In the genomic region with DNA sequence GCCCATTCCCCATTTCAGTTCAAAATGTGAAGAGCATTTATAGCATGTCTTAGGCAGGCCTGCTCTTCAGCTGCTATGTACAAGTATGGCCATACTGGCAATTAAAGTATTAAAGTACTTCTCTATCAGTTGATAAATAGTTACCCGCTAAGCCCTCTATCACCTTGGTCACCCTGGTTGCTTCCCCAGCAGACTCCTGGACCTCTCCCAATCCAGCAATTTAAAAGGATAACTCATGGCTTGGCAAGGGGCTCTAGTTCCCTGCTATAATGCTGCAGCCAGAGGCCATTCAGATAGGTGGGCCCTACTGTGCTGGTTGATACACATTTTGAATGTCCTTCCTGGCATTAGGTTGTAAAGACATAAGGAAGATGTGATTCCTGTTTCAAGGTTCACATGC, we compare ENCODE assay signal across 10 cellular contexts. TPM values are rescaled to one million over a fixed set of nuclear protein-coding genes. Genes with fewer than 3 reads are reported as not detected.
"Had no signal": no experiment of that assay in that cellular context is flagged by ENCODE, and none has a peak within 500 bp of the region (broad histone marks: within the 10 kb centered on the region; RNA-seq: fewer than 3 reads in every experiment).

No MANE protein-coding gene starts in this region.

- H3K9me3 ChIP-seq: HAP-1 had no signal

- ATAC-seq: HCT116, HepG2 had no signal

- H3K27ac ChIP-seq: HL-60 had no signal

- H3K4me1 ChIP-seq: HAP-1 had no signal

- DNase-seq: GOT3, H7, HFFc6 had no signal

- H3K4me3 ChIP-seq: HAP-1 had no signal

- H3K27me3 Mint-ChIP-seq: IgD-negative memory B cell had no signal

- H3K9me3 Mint-ChIP-seq: HFFc6, IgD-negative memory B cell had no signal

- H3K27ac Mint-ChIP-seq: HFFc6, IgD-negative memory B cell had no signal

- H3K36me3 ChIP-seq: HAP-1 had no signal

- H3K4me3 Mint-ChIP-seq: HFFc6, IgD-negative memory B cell had no signal

RNA-seq across cellular contexts. Expression of gene GJB7, which starts 22.5 kb away (rescaled TPM):
- total RNA-seq: H4, HepG2, HFFc6, HT1080 had no signal
- polyA plus RNA-seq: HepG2, IgD-negative memory B cell had no signal

RNA-seq across cellular contexts. Expression of gene CFAP206, which starts 56.2 kb away (rescaled TPM):
- total RNA-seq: HepG2, HFFc6, HT1080 had no signal
- polyA plus RNA-seq: HepG2, IgD-negative memory B cell had no signal
